14 cellular contexts compared by ENCODE assay signal in genomic region chr4:8745036-8745827, GRCh38.
"Had no signal": no experiment of that assay in that cellular context is flagged by ENCODE, and none has a peak within 500 bp of the region (broad histone marks: within the 10 kb centered on the region; RNA-seq: fewer than 3 reads in every experiment).

No MANE protein-coding gene starts in this region.

- FAIRE-seq: astrocyte, frontal cortex, keratinocyte had no signal

- DNase-seq: activated naive CD4-positive, alpha-beta T cell treated with Interleukin-2 at 50 U/mL for 16 hours; activated naive CD8-positive, alpha-beta T cell treated with anti-CD3 and anti-CD28 coated beads, Interleukin-2, amount 50 U/mL, for 24 hours; colonic mucosa; effector CD4-positive, alpha-beta T cell; midbrain; stimulated activated CD4-positive, alpha-beta T cell treated with anti-CD3 and anti-CD28 coated beads, Interleukin-4, amount 100 ng/mL, for 1 hour; T-helper 9 cell; testis had no signal

- H3K9me3 ChIP-seq: colonic mucosa, heart left ventricle, testis, uterus had no signal

- H3K27ac ChIP-seq: colonic mucosa, heart left ventricle, testis, uterus had no signal

- H3K27me3 ChIP-seq: colonic mucosa, testis, uterus had no signal

- ATAC-seq: activated naive CD8-positive, alpha-beta T cell treated with anti-CD3 and anti-CD28 coated beads, Interleukin-2, amount 50 U/mL, for 24 hours; heart left ventricle had no signal

- H3K36me3 ChIP-seq: colonic mucosa, heart left ventricle, uterus had no signal

- H3K4me3 ChIP-seq: colonic mucosa, heart left ventricle, lung, testis, uterus had no signal

- H3K4me1 ChIP-seq: colonic mucosa, heart left ventricle, testis, uterus had no signal
